Comparison of ENCODE assay signal across 8 cellular contexts in genomic region chr1:172399369-172400072, GRCh38. TPM values are rescaled to one million over a fixed set of nuclear protein-coding genes. Genes with fewer than 3 reads are reported as not detected.
A peak's percentile ranks its signal among the peaks of the same experiment; 100 is the strongest.
DNase-seq lines count a peak whose midpoint lies in the region; ATAC-seq and TF ChIP-seq lines count a peak whose summit lies in the region.

No MANE protein-coding gene starts in this region.

- peak; percentile 68 for DNase-seq in NCI-H510A treated with DMSO at 0.1 percent for 48 hours (lab: John Stamatoyannopoulos, UW)
- DNase-seq in NCI-H510A (lab: John Stamatoyannopoulos, UW): no peak
- DNase-seq in SK-N-MC (ENCODE audit: low read depth, low spot score): peak; percentile 44
- peak; percentile 94 for DNase-seq in choroid plexus epithelial cell (ENCODE audit: low read depth)
- no peak for DNase-seq in left lobe of liver (ENCODE audit: low spot score)
- peak in 1 of 2 donors; percentile 59 for DNase-seq in stimulated activated effector memory CD8-positive, alpha-beta T cell treated with anti-CD3 and anti-CD28 coated beads, Interleukin-12 subunit alpha, Interleukin-12 subunit beta, amount 100 ng/mL, for 72 hours (ENCODE audit: low spot score in 2 of 2)

- peak; percentile 47 for TF ChIP-seq CTCF in choroid plexus epithelial cell (conservative IDR thresholded peaks at IDR 0.05; ENCODE audit: low read depth, low read length)

- no peaks in the 10 kb centered on the region for H3K36me3 ChIP-seq in HUES6 (ENCODE audit: control insufficient read depth, insufficient read depth, low read length)
- no peaks in the 10 kb centered on the region for H3K36me3 ChIP-seq in SK-N-MC (ENCODE audit: insufficient read depth, low read length)

- H3K4me1 Mint-ChIP-seq in stimulated activated effector memory CD8-positive, alpha-beta T cell treated with anti-CD3 and anti-CD28 coated beads, Interleukin-12 subunit alpha, Interleukin-12 subunit beta, amount 100 ng/mL, for 72 hours: peaks cover 59% of the 10 kb centered on the region

- no peaks in the 10 kb centered on the region for H3K27me3 ChIP-seq in HUES6 (ENCODE audit: control insufficient read depth, insufficient read depth, low read length)

- H3K9me3 Mint-ChIP-seq in stimulated activated effector memory CD8-positive, alpha-beta T cell treated with anti-CD3 and anti-CD28 coated beads, Interleukin-12 subunit alpha, Interleukin-12 subunit beta, amount 100 ng/mL, for 72 hours: no peaks in the 10 kb centered on the region

- peaks cover 29% of the 10 kb centered on the region for H3K4me1 ChIP-seq in HUES6 (ENCODE audit: control insufficient read depth, insufficient read depth, low read length)

- no peaks in the 10 kb centered on the region for H3K9me3 ChIP-seq in HUES6 (ENCODE audit: control insufficient read depth, insufficient read depth, low read depth, low read length)
- H3K9me3 ChIP-seq in SK-N-MC (ENCODE audit: low read depth, low read length): no peaks in the 10 kb centered on the region

- ATAC-seq in left lobe of liver (peak; percentile 65), HG03139 (IDR thresholded peaks at IDR 0.05; ENCODE audit: unreplicated experiment) (no peak)
- peak; percentile 60 for ATAC-seq in stimulated activated effector memory CD8-positive, alpha-beta T cell treated with anti-CD3 and anti-CD28 coated beads, Interleukin-12 subunit alpha, Interleukin-12 subunit beta, amount 100 ng/mL, for 72 hours

- H3K9ac ChIP-seq in HUES6 (ENCODE audit: low read length): peak overlapping the region; percentile 2
- H3K9ac ChIP-seq in SK-N-MC (ENCODE audit: insufficient read length): peak overlapping the region; percentile 23

- peak overlapping the region; percentile 67 for H3K27ac Mint-ChIP-seq in stimulated activated effector memory CD8-positive, alpha-beta T cell treated with anti-CD3 and anti-CD28 coated beads, Interleukin-12 subunit alpha, Interleukin-12 subunit beta, amount 100 ng/mL, for 72 hours

- no peaks in the 10 kb centered on the region for H3K36me3 Mint-ChIP-seq in stimulated activated effector memory CD8-positive, alpha-beta T cell treated with anti-CD3 and anti-CD28 coated beads, Interleukin-12 subunit alpha, Interleukin-12 subunit beta, amount 100 ng/mL, for 72 hours

- H3K27ac ChIP-seq in HUES6 (ENCODE audit: low read depth, low read length) (no peak overlapping the region), SK-N-MC (peak overlapping the region; percentile 38)

- peak overlapping the region; percentile 20 for H3K4me3 Mint-ChIP-seq in stimulated activated effector memory CD8-positive, alpha-beta T cell treated with anti-CD3 and anti-CD28 coated beads, Interleukin-12 subunit alpha, Interleukin-12 subunit beta, amount 100 ng/mL, for 72 hours

- no peak overlapping the region for H3K4me3 ChIP-seq in HUES6 (ENCODE audit: low read depth, low read length)
- peak overlapping the region; percentile 70 for H3K4me3 ChIP-seq in SK-N-MC
- no peak overlapping the region for H3K4me3 ChIP-seq in choroid plexus epithelial cell (ENCODE audit: low read depth, low read length)

RNA-seq across cellular contexts. Expression of gene C1orf105, which starts 21.0 kb away (rescaled TPM):
- total RNA-seq in left lobe of liver: not detected

RNA-seq across cellular contexts. Expression of gene PIGC, which starts 44.3 kb away (rescaled TPM):
- 7.6 TPM for total RNA-seq in left lobe of liver

Comparison
In these comparisons a context has a peak if more than half of its experiments do, and no peak if none do; other contexts are left out.
1. DNase-seq: peak in NCI-H510A treated with DMSO at 0.1 percent for 48 hours (single experiment), SK-N-MC (single experiment) and choroid plexus epithelial cell (single experiment); none in NCI-H510A (single experiment) and left lobe of liver (single experiment).